Comparison of ENCODE assay signal across 2 cellular contexts in the genomic region with DNA sequence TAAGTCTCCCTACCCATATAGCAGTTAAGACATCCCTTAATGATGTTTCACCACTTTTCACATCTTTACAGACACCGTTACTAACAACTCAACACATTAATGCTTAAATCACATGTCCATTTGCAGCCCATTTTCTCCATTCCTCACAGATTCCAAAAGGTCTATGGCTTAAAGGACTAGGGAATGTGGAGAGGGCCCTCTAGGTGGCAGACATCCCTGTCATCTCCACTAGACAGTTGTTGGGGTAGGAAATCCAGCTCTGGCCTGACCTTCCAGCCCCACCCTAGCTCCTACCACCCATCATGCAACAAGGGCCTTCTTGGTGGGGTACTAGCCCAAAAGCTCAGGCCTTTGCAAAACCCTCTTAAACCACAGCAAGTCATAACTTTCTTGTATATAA.
TF ChIP-seq lines count a peak whose summit lies in the region.

No MANE protein-coding gene starts in this region.

TF ChIP-seq in SK-N-SH, 30 proteins besides CTCF, POLR2A, EP300 and RAD21 (continued from another document):
- TF ChIP-seq, protein P1, sequence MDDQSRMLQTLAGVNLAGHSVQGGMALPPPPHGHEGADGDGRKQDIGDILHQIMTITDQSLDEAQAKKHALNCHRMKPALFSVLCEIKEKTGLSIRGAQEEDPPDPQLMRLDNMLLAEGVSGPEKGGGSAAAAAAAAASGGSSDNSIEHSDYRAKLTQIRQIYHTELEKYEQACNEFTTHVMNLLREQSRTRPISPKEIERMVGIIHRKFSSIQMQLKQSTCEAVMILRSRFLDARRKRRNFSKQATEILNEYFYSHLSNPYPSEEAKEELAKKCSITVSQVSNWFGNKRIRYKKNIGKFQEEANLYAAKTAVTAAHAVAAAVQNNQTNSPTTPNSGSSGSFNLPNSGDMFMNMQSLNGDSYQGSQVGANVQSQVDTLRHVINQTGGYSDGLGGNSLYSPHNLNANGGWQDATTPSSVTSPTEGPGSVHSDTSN (IDR thresholded peaks at IDR 0.05): no peak

TF ChIP-seq in SK-N-SH treated with all-trans-retinoic acid at 6 μM for 48 hours, 23 proteins besides CTCF, POLR2A, EP300 and RAD21 (continued from another document):
- TF ChIP-seq, protein P2, sequence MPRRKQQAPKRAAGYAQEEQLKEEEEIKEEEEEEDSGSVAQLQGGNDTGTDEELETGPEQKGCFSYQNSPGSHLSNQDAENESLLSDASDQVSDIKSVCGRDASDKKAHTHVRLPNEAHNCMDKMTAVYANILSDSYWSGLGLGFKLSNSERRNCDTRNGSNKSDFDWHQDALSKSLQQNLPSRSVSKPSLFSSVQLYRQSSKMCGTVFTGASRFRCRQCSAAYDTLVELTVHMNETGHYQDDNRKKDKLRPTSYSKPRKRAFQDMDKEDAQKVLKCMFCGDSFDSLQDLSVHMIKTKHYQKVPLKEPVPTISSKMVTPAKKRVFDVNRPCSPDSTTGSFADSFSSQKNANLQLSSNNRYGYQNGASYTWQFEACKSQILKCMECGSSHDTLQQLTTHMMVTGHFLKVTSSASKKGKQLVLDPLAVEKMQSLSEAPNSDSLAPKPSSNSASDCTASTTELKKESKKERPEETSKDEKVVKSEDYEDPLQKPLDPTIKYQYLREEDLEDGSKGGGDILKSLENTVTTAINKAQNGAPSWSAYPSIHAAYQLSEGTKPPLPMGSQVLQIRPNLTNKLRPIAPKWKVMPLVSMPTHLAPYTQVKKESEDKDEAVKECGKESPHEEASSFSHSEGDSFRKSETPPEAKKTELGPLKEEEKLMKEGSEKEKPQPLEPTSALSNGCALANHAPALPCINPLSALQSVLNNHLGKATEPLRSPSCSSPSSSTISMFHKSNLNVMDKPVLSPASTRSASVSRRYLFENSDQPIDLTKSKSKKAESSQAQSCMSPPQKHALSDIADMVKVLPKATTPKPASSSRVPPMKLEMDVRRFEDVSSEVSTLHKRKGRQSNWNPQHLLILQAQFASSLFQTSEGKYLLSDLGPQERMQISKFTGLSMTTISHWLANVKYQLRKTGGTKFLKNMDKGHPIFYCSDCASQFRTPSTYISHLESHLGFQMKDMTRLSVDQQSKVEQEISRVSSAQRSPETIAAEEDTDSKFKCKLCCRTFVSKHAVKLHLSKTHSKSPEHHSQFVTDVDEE (CRISPR knock-in tag; IDR thresholded peaks at IDR 0.05): no peak
- TF ChIP-seq ESRRG (CRISPR knock-in tag; IDR thresholded peaks at IDR 0.05) (no peak), TOX (CRISPR knock-in tag; IDR thresholded peaks at IDR 0.05; ENCODE audit: borderline replicate concordance) (no peak)
